ENCODE assay signal across 23 cellular contexts in genomic region chr4:168059251-168059650, GRCh38. TPM values are rescaled to one million over a fixed set of nuclear protein-coding genes. Genes with fewer than 3 reads are reported as not detected.
DNase-seq lines count a peak whose midpoint lies in the region; ATAC-seq, FAIRE-seq and TF ChIP-seq lines count a peak whose summit lies in the region.
"Had no signal": no experiment of that assay in that cellular context is flagged by ENCODE, and none has a peak within 500 bp of the region (broad histone marks: within the 10 kb centered on the region; RNA-seq: fewer than 3 reads in every experiment).

No MANE protein-coding gene starts in this region.

- CTCF ChIA-PET in AG04450 (lab: Charles Lee) = no interaction called here

- POLR2A ChIA-PET in AG04450 (lab: Yijun Ruan, JAX) = no interaction called here

- TF ChIP-seq CTCF in AG04450 (IDR thresholded peaks at IDR 0.05; ENCODE audit: low read depth, low read length) = no peak
- no peak for TF ChIP-seq CTCF in bronchial epithelial cell (IDR thresholded peaks at IDR 0.05; ENCODE audit: insufficient read depth, low read length, severe bottlenecking)

- peak; percentile 15 for DNase-seq in AG04450 (ENCODE audit: low read depth, low spot score)
- peak; percentile 58 for DNase-seq in M059J (ENCODE audit: low read depth)
- DNase-seq in bronchial epithelial cell (ENCODE audit: low read depth) = peak; percentile 55
- DNase-seq in hepatic stellate cell (ENCODE audit: low spot score) = peak; percentile 14
- no peak for DNase-seq in NCI-H2081 (lab: John Stamatoyannopoulos, UW)
- no peak for DNase-seq in RCC 7860 (ENCODE audit: low spot score)
- DNase-seq: activated CD4-positive, alpha-beta T cell treated with anti-CD3 and anti-CD28 coated beads for 48 hours; activated naive CD8-positive, alpha-beta T cell treated with anti-CD3 and anti-CD28 coated beads for 36 hours; C1 segment of cervical spinal cord; effector memory CD4-positive, alpha-beta T cell; esophagus squamous epithelium; naive thymus-derived CD4-positive, alpha-beta T cell; NCI-H1417; NCI-H526 treated with DMSO at 0.1 percent for 48 hours; Right ventricle myocardium superior; stimulated activated CD8-positive, alpha-beta memory T cell treated with anti-CD3 and anti-CD28 coated beads, Interleukin-4, amount 100 ng/mL, for 48 hours; upper lobe of right lung had no signal

- ATAC-seq in GM19467 (IDR thresholded peaks at IDR 0.05; ENCODE audit: unreplicated experiment) (no peak), HG03378 (IDR thresholded peaks at IDR 0.05; ENCODE audit: unreplicated experiment) (no peak)
- ATAC-seq: naive thymus-derived CD4-positive, alpha-beta T cell; upper lobe of right lung had no signal

- no peaks in the 10 kb centered on the region for H3K9me3 ChIP-seq in AG04450 (ENCODE audit: control insufficient read depth, insufficient read depth, low read length)
- H3K9me3 ChIP-seq: esophagus squamous epithelium, right atrium auricular region, upper lobe of right lung had no signal

- no peak overlapping the region for H3K4me3 ChIP-seq in AG04450 (ENCODE audit: low read depth, low read length)
- no peak overlapping the region for H3K4me3 ChIP-seq in bronchial epithelial cell (ENCODE audit: low read depth, low read length)
- H3K4me3 ChIP-seq: esophagus squamous epithelium, hepatocyte, right atrium auricular region, upper lobe of right lung had no signal

- no peak overlapping the region for H3K27ac ChIP-seq in AG04450 (ENCODE audit: low read depth, low read length)
- H3K27ac ChIP-seq: esophagus squamous epithelium, hepatocyte, right atrium auricular region, upper lobe of right lung had no signal

- FAIRE-seq in bronchial epithelial cell (lab: Jason Lieb, UNC) (no peak), RCC 7860 (lab: Jason Lieb, UNC) (no peak)
- FAIRE-seq: islet of Langerhans, TTC549 had no signal

- H3K27me3 ChIP-seq in AG04450 (ENCODE audit: control insufficient read depth, insufficient read depth, low read length) = no peaks in the 10 kb centered on the region
- H3K27me3 ChIP-seq in bronchial epithelial cell (ENCODE audit: control insufficient read depth, insufficient read depth, low read length) = no peaks in the 10 kb centered on the region
- H3K27me3 ChIP-seq: esophagus squamous epithelium, hepatocyte, right atrium auricular region, upper lobe of right lung had no signal

- no peaks in the 10 kb centered on the region for H3K36me3 ChIP-seq in bronchial epithelial cell (ENCODE audit: control insufficient read depth, insufficient read depth, low read length)
- H3K36me3 ChIP-seq: esophagus squamous epithelium, right atrium auricular region, upper lobe of right lung had no signal

RNA-seq across cellular contexts. Expression of gene ANXA10, which starts 33.1 kb away (rescaled TPM):
- 0.33 and 0.60 TPM in 2 replicates for polyA plus RNA-seq in AG04450 (2011; rRNA removed)
- polyA minus RNA-seq in AG04450 (2011; rRNA and poly(A)+ RNA removed) = 0.14 TPM in 1 of 2 replicates, not detected in the other
- 0.17 and 0.66 TPM in 2 replicates for total RNA-seq in M059J (2014; rRNA removed; shearing (Covaris generic))
- 0.79 TPM in 1 of 2 replicates, not detected in the other for total RNA-seq in bronchial epithelial cell
- total RNA-seq: activated naive CD8-positive, alpha-beta T cell treated with anti-CD3 and anti-CD28 coated beads for 36 hours; naive thymus-derived CD4-positive, alpha-beta T cell; right atrium auricular region; Right ventricle myocardium superior; upper lobe of right lung had no signal
- polyA plus RNA-seq: naive thymus-derived CD4-positive, alpha-beta T cell had no signal

Comparison
In these comparisons a context has a peak if more than half of its experiments do, and no peak if none do; other contexts are left out.
1. DNase-seq: peak in AG04450 (single experiment), M059J (single experiment), bronchial epithelial cell (single experiment) and hepatic stellate cell (single experiment); none in NCI-H2081 (0 of 2) and RCC 7860 (single experiment).